12 cellular contexts compared by ENCODE assay signal in genomic region chr14:69355955-69356321, GRCh38. TPM values are rescaled to one million over a fixed set of nuclear protein-coding genes. Genes with fewer than 3 reads are reported as not detected.
DNase-seq lines count a peak whose midpoint lies in the region; ATAC-seq and TF ChIP-seq lines count a peak whose summit lies in the region.
"Had no signal": no experiment of that assay in that cellular context is flagged by ENCODE, and none has a peak within 500 bp of the region (broad histone marks: within the 10 kb centered on the region; RNA-seq: fewer than 3 reads in every experiment).

No MANE protein-coding gene starts in this region.

- no peaks in the 10 kb centered on the region for H3K36me3 ChIP-seq in kidney epithelial cell (ENCODE audit: control insufficient read depth, insufficient read depth, low read length)
- H3K36me3 ChIP-seq in subcutaneous abdominal adipose tissue (ENCODE audit: control insufficient read depth in 5 of 5, insufficient read depth in 5 of 5, low read length in 5 of 5): peaks cover 0 to 5% (median 3%) of the 10 kb centered on the region in 5 donors

- H3K27ac Mint-ChIP-seq in brain: peak overlapping the region in 3 of 5 experiments; percentile 77 to 100 (median 94)
- no peak overlapping the region for H3K27ac Mint-ChIP-seq in activated T-cell treated with anti-CD3 and anti-CD28 coated beads, Interleukin-2, amount 50 U/mL, for 72 hours
- H3K27ac Mint-ChIP-seq: activated naive CD4-positive, alpha-beta T cell treated with anti-CD3 and anti-CD28 coated beads, Interleukin-2, amount 50 U/mL, for 24 hours; nephron had no signal

- H3K4me1 Mint-ChIP-seq in brain: peaks cover 25% of the 10 kb centered on the region
- peaks cover 48% of the 10 kb centered on the region for H3K4me1 Mint-ChIP-seq in activated T-cell treated with anti-CD3 and anti-CD28 coated beads, Interleukin-2, amount 50 U/mL, for 72 hours (ENCODE audit: low read depth)

- no peak overlapping the region for H3K9ac ChIP-seq in subcutaneous abdominal adipose tissue (ENCODE audit: low read length in 5 of 5)

- DNase-seq in HT1080 (ENCODE audit: low read depth) (peak; percentile 67), kidney epithelial cell (ENCODE audit: low read depth) (peak; percentile 28), hippocampal formation (lab: John Stamatoyannopoulos, UW) (no peak), T-helper 1 cell (no peak)
- no peak for DNase-seq in activated T-cell treated with anti-CD3 and anti-CD28 coated beads, Interleukin-2, amount 50 U/mL, for 72 hours
- DNase-seq: KG1 had no signal

- H3K27ac ChIP-seq in subcutaneous abdominal adipose tissue (ENCODE audit: low read depth, low read length): peak overlapping the region; percentile 27

- no peaks in the 10 kb centered on the region for H3K9me3 ChIP-seq in subcutaneous abdominal adipose tissue (ENCODE audit: control insufficient read depth in 5 of 5, low read length in 5 of 5)

- H3K36me3 Mint-ChIP-seq in brain: no peaks in the 10 kb centered on the region
- no peaks in the 10 kb centered on the region for H3K36me3 Mint-ChIP-seq in activated T-cell treated with anti-CD3 and anti-CD28 coated beads, Interleukin-2, amount 50 U/mL, for 72 hours (ENCODE audit: insufficient read depth in 2 of 2)
- H3K36me3 Mint-ChIP-seq: activated naive CD4-positive, alpha-beta T cell treated with anti-CD3 and anti-CD28 coated beads, Interleukin-2, amount 50 U/mL, for 24 hours had no signal

- H3K27me3 Mint-ChIP-seq in brain: peaks cover 2% of the 10 kb centered on the region
- H3K27me3 Mint-ChIP-seq in activated T-cell treated with anti-CD3 and anti-CD28 coated beads, Interleukin-2, amount 50 U/mL, for 72 hours (ENCODE audit: low read depth): no peaks in the 10 kb centered on the region
- H3K27me3 Mint-ChIP-seq: activated naive CD4-positive, alpha-beta T cell treated with anti-CD3 and anti-CD28 coated beads, Interleukin-2, amount 50 U/mL, for 24 hours had no signal

- no peaks in the 10 kb centered on the region for H3K9me3 Mint-ChIP-seq in brain
- H3K9me3 Mint-ChIP-seq in activated T-cell treated with anti-CD3 and anti-CD28 coated beads, Interleukin-2, amount 50 U/mL, for 72 hours: no peaks in the 10 kb centered on the region
- H3K9me3 Mint-ChIP-seq: activated naive CD4-positive, alpha-beta T cell treated with anti-CD3 and anti-CD28 coated beads, Interleukin-2, amount 50 U/mL, for 24 hours; nephron had no signal

- H3K27me3 ChIP-seq in kidney epithelial cell (ENCODE audit: control insufficient read depth, insufficient read depth, low read length) (no peaks in the 10 kb centered on the region), subcutaneous abdominal adipose tissue (ENCODE audit: control insufficient read depth in 5 of 5, insufficient read depth in 4 of 5, low read length in 5 of 5) (peaks cover 0 to 9% (median 0%) of the 10 kb centered on the region in 5 donors)

- no peak overlapping the region for H3K4me3 Mint-ChIP-seq in brain
- no peak overlapping the region for H3K4me3 Mint-ChIP-seq in activated T-cell treated with anti-CD3 and anti-CD28 coated beads, Interleukin-2, amount 50 U/mL, for 72 hours
- H3K4me3 Mint-ChIP-seq: activated naive CD4-positive, alpha-beta T cell treated with anti-CD3 and anti-CD28 coated beads, Interleukin-2, amount 50 U/mL, for 24 hours; nephron had no signal

- H3K4me1 ChIP-seq in subcutaneous abdominal adipose tissue (ENCODE audit: control insufficient read depth in 5 of 5, insufficient read depth in 5 of 5, low read length in 5 of 5): peaks cover 0 to 12% (median 3%) of the 10 kb centered on the region in 5 donors

- no peak for TF ChIP-seq CTCF in brain (conservative IDR thresholded peaks at IDR 0.05)
- no peak for TF ChIP-seq CTCF in kidney epithelial cell (IDR thresholded peaks at IDR 0.05; ENCODE audit: insufficient read depth, low read length, poor library complexity, severe bottlenecking)

- H3K4me3 ChIP-seq in kidney epithelial cell (ENCODE audit: low read depth, low read length): no peak overlapping the region
- H3K4me3 ChIP-seq in subcutaneous abdominal adipose tissue (ENCODE audit: low read depth in 1 of 5, low read length in 5 of 5): no peak overlapping the region

- ATAC-seq in GM21390 (IDR thresholded peaks at IDR 0.05; ENCODE audit: unreplicated experiment): no peak
- no peak for ATAC-seq in activated T-cell treated with anti-CD3 and anti-CD28 coated beads, Interleukin-2, amount 50 U/mL, for 72 hours (replicated peaks in 1 of 2)
- ATAC-seq: esophagus mucosa had no signal

RNA-seq across cellular contexts. Expression of gene ERH, which starts 42.2 kb away (rescaled TPM):
- total RNA-seq in HT1080 (2014; rRNA removed; shearing (Covaris generic)): 565 and 597 TPM in 2 replicates
- polyA plus RNA-seq in HT1080 (2015; cell fraction: cytosol; rRNA removed): 350 and 362 TPM in 2 replicates
- 120 and 136 TPM in 2 replicates for polyA plus RNA-seq in HT1080 (2015; cell fraction: nucleus; rRNA removed)
- polyA plus RNA-seq in brain (ENCODE audit: insufficient read depth, low read depth, low replicate concordance): 199 TPM
- total RNA-seq in kidney epithelial cell: 107 and 141 TPM in 2 replicates
- 100 to 1,000 TPM; 215 to 231 TPM for total RNA-seq in activated T-cell treated with anti-CD3 and anti-CD28 coated beads, Interleukin-2, amount 50 U/mL, for 72 hours

RNA-seq across cellular contexts. Expression of gene SLC39A9, which starts 42.6 kb away (rescaled TPM):
- total RNA-seq in HT1080 (2014; rRNA removed; shearing (Covaris generic)): 74.7 and 85.0 TPM in 2 replicates
- polyA plus RNA-seq in HT1080 (2015; cell fraction: cytosol; rRNA removed): 66.2 and 77.6 TPM in 2 replicates
- polyA plus RNA-seq in HT1080 (2015; cell fraction: nucleus; rRNA removed): 78.8 and 93.3 TPM in 2 replicates
- polyA plus RNA-seq in brain (ENCODE audit: insufficient read depth, low read depth, low replicate concordance): 42.0 TPM
- total RNA-seq in kidney epithelial cell: 82.8 and 86.3 TPM in 2 replicates
- 10 to 100 TPM; 85.8 to 93.3 TPM for total RNA-seq in activated T-cell treated with anti-CD3 and anti-CD28 coated beads, Interleukin-2, amount 50 U/mL, for 72 hours

Comparison
In these comparisons a context has a peak if more than half of its experiments do, and no peak if none do; other contexts are left out.
1. DNase-seq: peak in HT1080 (single experiment) and kidney epithelial cell (single experiment); none in hippocampal formation (0 of 2), T-helper 1 cell (0 of 5) and activated T-cell treated with anti-CD3 and anti-CD28 coated beads, Interleukin-2, amount 50 U/mL, for 72 hours (0 of 2).